In genomic region chr3:146519810-146520209, GRCh38 we compare ENCODE assay signal across 1 cellular context.
A peak's percentile ranks its signal among the peaks of the same experiment; 100 is the strongest.
TF ChIP-seq lines count a peak whose summit lies in the region.

No MANE protein-coding gene starts in this region.

TF ChIP-seq in HCT116, 20 proteins besides CTCF, POLR2A, EP300 and RAD21:
- TF ChIP-seq ELF1 (IDR thresholded peaks at IDR 0.05; ENCODE audit: borderline replicate concordance, low read depth) = no peak
- TF ChIP-seq MAX (IDR thresholded peaks at IDR 0.05) = no peak
- TF ChIP-seq CEBPB (IDR thresholded peaks at IDR 0.05; ENCODE audit: low read depth) = peak; percentile 12; the same call in 1 of the 2 replicates
